Comparison of ENCODE assay signal across 14 cellular contexts in the genomic region with DNA sequence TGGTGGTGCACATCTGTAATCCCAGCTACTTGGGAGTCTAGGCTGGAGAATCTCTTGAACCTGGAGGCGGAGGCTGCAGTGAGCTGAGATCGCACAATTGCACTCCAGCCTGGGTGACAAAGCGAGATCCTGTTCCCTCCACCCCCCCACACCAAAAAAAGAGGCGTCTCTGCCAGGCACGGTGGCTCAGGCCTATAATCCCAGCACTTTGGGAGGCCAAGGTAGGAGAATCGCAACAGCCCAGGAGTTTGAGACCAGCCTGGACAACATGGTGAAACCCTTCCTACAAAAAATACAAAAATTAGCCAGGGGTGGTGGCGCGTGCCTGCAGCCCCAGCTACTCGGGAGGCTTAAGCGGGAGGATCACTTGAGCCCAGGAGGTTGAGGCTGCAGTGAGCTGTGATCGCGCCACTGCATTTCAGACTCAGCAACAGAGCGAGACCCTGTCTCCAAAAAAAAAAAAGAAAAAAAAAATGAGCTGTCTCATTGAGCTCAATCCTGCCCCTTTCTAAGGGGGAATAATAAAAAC. TPM values are rescaled to one million over a fixed set of nuclear protein-coding genes. Genes with fewer than 3 reads are reported as not detected.
DNase-seq lines count a peak whose midpoint lies in the region; ATAC-seq and TF ChIP-seq lines count a peak whose summit lies in the region.
"Had no signal": no experiment of that assay in that cellular context is flagged by ENCODE, and none has a peak within 500 bp of the region (broad histone marks: within the 10 kb centered on the region; RNA-seq: fewer than 3 reads in every experiment).

No MANE protein-coding gene starts in this region.

- H3K9me3 ChIP-seq in BLaER1 (no peaks in the 10 kb centered on the region), Karpas-422 (ENCODE audit: low read length) (no peaks in the 10 kb centered on the region), trophoblast cell (ENCODE audit: insufficient read depth, low read depth, low read length) (no peaks in the 10 kb centered on the region)

- H3K4me3 ChIP-seq in BLaER1 = 0 out of 2 replicates have a peak overlapping the region, but pooled peaks have one; percentile 82
- H3K4me3 ChIP-seq in Karpas-422 (ENCODE audit: low read length) = peak overlapping the region; percentile 83
- H3K4me3 ChIP-seq in epithelial cell of proximal tubule (ENCODE audit: low read depth, low read length) = peak overlapping the region; percentile 95
- H3K4me3 ChIP-seq in trophoblast cell (ENCODE audit: low read depth, low read length) = no peak overlapping the region

- H3K27ac ChIP-seq in BLaER1 (no peak overlapping the region), Karpas-422 (ENCODE audit: low read length) (no peak overlapping the region), trophoblast cell (ENCODE audit: low read depth, low read length) (no peak overlapping the region)

- POLR2A ChIA-PET in activated CD8-positive, alpha-beta T cell treated with anti-CD3 and anti-CD28 coated beads for 36 hours (lab: Charles Lee) = interaction anchor here (0.6 to 2.7 kb wide), 6 partner anchors 19 to 80 kb away, joined by 3 to 8 read pairs (median 3); a partner anchor contains a TSS

- peaks cover 77% of the 10 kb centered on the region for H4K20me1 ChIP-seq in BLaER1
- peaks cover 8% of the 10 kb centered on the region; the same call in 1 of the 2 replicates for H4K20me1 ChIP-seq in Karpas-422 (ENCODE audit: insufficient read depth, low read depth, low read length)

- no peak overlapping the region for H3K4me3 Mint-ChIP-seq in activated CD8-positive, alpha-beta T cell treated with anti-CD3 and anti-CD28 coated beads for 36 hours

- H3K36me3 ChIP-seq in BLaER1 (peaks cover 22% of the 10 kb centered on the region), Karpas-422 (ENCODE audit: insufficient read depth, low read length) (0 out of 2 replicates have a peak, but pooled peaks cover 4% of the 10 kb centered on the region), trophoblast cell (ENCODE audit: control insufficient read depth in 1 of 2, insufficient read depth in 2 of 2, low read length in 2 of 2) (peaks cover 0 to 2% of the 10 kb centered on the region in 2 experiments)
- H3K36me3 ChIP-seq: brain microvascular endothelial cell had no signal

- intact Hi-C loops in activated CD8-positive, alpha-beta T cell treated with anti-CD3 and anti-CD28 coated beads for 36 hours (cut with micrococcal nuclease) = loop anchor here (5.0 kb wide), 1 partner anchor 97 kb away; no protein-coding TSS in a partner anchor

- no peak for TF ChIP-seq CTCF in epithelial cell of proximal tubule (conservative IDR thresholded peaks at IDR 0.05; ENCODE audit: low read depth, low read length)
- TF ChIP-seq CTCF in activated CD8-positive, alpha-beta T cell treated with anti-CD3 and anti-CD28 coated beads for 36 hours (IDR thresholded peaks at IDR 0.05) = no peak

- H2BK120ac ChIP-seq in trophoblast cell (ENCODE audit: insufficient read depth, low read length, poor library complexity) = peak overlapping the region; percentile 44

- H3K9ac ChIP-seq in BLaER1 (peak overlapping the region; percentile 90), Karpas-422 (ENCODE audit: low read length) (peak overlapping the region; percentile 76), trophoblast cell (ENCODE audit: low read length) (no peak overlapping the region)

- H3K4ac ChIP-seq in trophoblast cell (ENCODE audit: low read depth, low read length) = peak overlapping the region; percentile 98

- H3K79me1 ChIP-seq in trophoblast cell (ENCODE audit: low read length) = peaks cover 13% of the 10 kb centered on the region

- H3K27me3 Mint-ChIP-seq in activated CD8-positive, alpha-beta T cell treated with anti-CD3 and anti-CD28 coated beads for 36 hours = no peaks in the 10 kb centered on the region

- H3K4me2 ChIP-seq in BLaER1 (peak overlapping the region; percentile 81), Karpas-422 (ENCODE audit: low read depth, low read length, poor library complexity, severe bottlenecking) (peak overlapping the region; percentile 92), trophoblast cell (ENCODE audit: low read length) (no peak overlapping the region)

- no CpG with 5 or more reads among the region's 13 CpGs for WGBS in trophoblast cell (ENCODE audit: extremely low coverage, insufficient coverage, insufficient read length)

- H3K27me3 ChIP-seq in BLaER1 (no peaks in the 10 kb centered on the region), Karpas-422 (ENCODE audit: low read length) (no peaks in the 10 kb centered on the region), trophoblast cell (ENCODE audit: insufficient read depth, low read length) (no peaks in the 10 kb centered on the region)
- H3K27me3 ChIP-seq: brain microvascular endothelial cell had no signal

- DNase-seq in Karpas-422 (no peak), epithelial cell of proximal tubule (ENCODE audit: low read depth) (no peak), trophoblast cell (no peak), SW480 (ENCODE audit: low spot score) (no peak), NCI-H2171 treated with DMSO at 0.1 percent for 48 hours (lab: John Stamatoyannopoulos, UW) (no peak)
- DNase-seq in activated CD8-positive, alpha-beta T cell treated with anti-CD3 and anti-CD28 coated beads for 36 hours = no peak
- DNase-seq: activated CD4-positive, alpha-beta T cell treated with anti-CD3 and anti-CD28 coated beads for 1 hour; brain microvascular endothelial cell; GF-D8; NCI-H146; NCI-H69 had no signal

- H3K79me2 ChIP-seq in Karpas-422 (ENCODE audit: low read length) (peaks cover 77% of the 10 kb centered on the region), trophoblast cell (ENCODE audit: control insufficient read depth, insufficient read depth, low read length, poor library complexity) (peaks cover 23% of the 10 kb centered on the region)

- CTCF ChIA-PET in activated CD8-positive, alpha-beta T cell treated with anti-CD3 and anti-CD28 coated beads for 36 hours (lab: Charles Lee) = interaction anchor here (0.7 to 5.4 kb wide), 5 partner anchors 21 to 145 kb away, joined by 3 to 19 read pairs (median 4); no protein-coding TSS in a partner anchor

- H3K9me3 Mint-ChIP-seq in activated CD8-positive, alpha-beta T cell treated with anti-CD3 and anti-CD28 coated beads for 36 hours = no peaks in the 10 kb centered on the region
- H3K9me3 Mint-ChIP-seq: activated T-helper 2 cell treated with anti-CD3 and anti-CD28 coated beads, Interferon-gamma antibody, Interleukin-2, Interleukin-4, amounts not matched to agents 10 μg/mL and 5 μg/mL and 100 μg/mL, durations not matched to agents 14 hours and 24 hours and 36 hours had no signal

- no peak overlapping the region for H3K14ac ChIP-seq in trophoblast cell (ENCODE audit: low read length)

- no peak overlapping the region for H2BK5ac ChIP-seq in trophoblast cell (ENCODE audit: low read depth, low read length, poor library complexity)

- H3K9me2 ChIP-seq in Karpas-422 (replicated peaks; ENCODE audit: insufficient read depth, low read length) = no peaks in the 10 kb centered on the region

- H4K12ac ChIP-seq in trophoblast cell (ENCODE audit: low read depth, low read length) = no peak overlapping the region

- H2AFZ ChIP-seq in Karpas-422 (ENCODE audit: low read length) (no peak overlapping the region), trophoblast cell (ENCODE audit: insufficient read depth, low read length, poor library complexity) (no peak overlapping the region)

- no peak overlapping the region for H4K91ac ChIP-seq in trophoblast cell (ENCODE audit: low read depth, low read length)

- no peak overlapping the region for H3K23ac ChIP-seq in trophoblast cell (ENCODE audit: low read length)

- H4K8ac ChIP-seq in trophoblast cell (ENCODE audit: low read depth, low read length) = no peak overlapping the region

- H2AK5ac ChIP-seq in trophoblast cell (ENCODE audit: low read length) = no peak overlapping the region

- H3K27ac Mint-ChIP-seq in activated CD8-positive, alpha-beta T cell treated with anti-CD3 and anti-CD28 coated beads for 36 hours = no peak overlapping the region
- H3K27ac Mint-ChIP-seq: activated T-helper 2 cell treated with anti-CD3 and anti-CD28 coated beads, Interferon-gamma antibody, Interleukin-2, Interleukin-4, amounts not matched to agents 10 μg/mL and 5 μg/mL and 100 μg/mL, durations not matched to agents 14 hours and 24 hours and 36 hours had no signal

- no peak overlapping the region for H2BK12ac ChIP-seq in trophoblast cell (ENCODE audit: low read length)

- H3K4me1 ChIP-seq in BLaER1 = peaks cover 36% of the 10 kb centered on the region
- peaks cover 36% of the 10 kb centered on the region for H3K4me1 ChIP-seq in Karpas-422 (ENCODE audit: low read length)
- peaks cover 3 to 8% of the 10 kb centered on the region in 2 experiments for H3K4me1 ChIP-seq in trophoblast cell (ENCODE audit: control insufficient read depth in 1 of 2, insufficient read depth in 2 of 2, low read length in 2 of 2)

- H3K18ac ChIP-seq in trophoblast cell (ENCODE audit: low read length) = no peak overlapping the region

- ATAC-seq in GM18867 (IDR thresholded peaks at IDR 0.05; ENCODE audit: unreplicated experiment) = no peak
- no peak for ATAC-seq in activated CD8-positive, alpha-beta T cell treated with anti-CD3 and anti-CD28 coated beads for 36 hours

- H3K4me1 Mint-ChIP-seq in activated CD8-positive, alpha-beta T cell treated with anti-CD3 and anti-CD28 coated beads for 36 hours (ENCODE audit: low read depth) = peaks cover 35% of the 10 kb centered on the region

- H3K36me3 Mint-ChIP-seq in activated CD8-positive, alpha-beta T cell treated with anti-CD3 and anti-CD28 coated beads for 36 hours (ENCODE audit: low read depth) = no peaks in the 10 kb centered on the region

RNA-seq across cellular contexts. Expression of a gene that starts 1.8 kb away (rescaled TPM):
- total RNA-seq in Karpas-422 (2014; rRNA removed; shearing (Covaris generic); ENCODE audit: low replicate concordance) = 69.8 and 83.7 TPM in 2 replicates
- 129 and 136 TPM in 2 replicates for total RNA-seq in epithelial cell of proximal tubule
- 75.7 and 77.7 TPM in 2 replicates for polyA plus RNA-seq in trophoblast cell (2013)
- total RNA-seq in activated CD8-positive, alpha-beta T cell treated with anti-CD3 and anti-CD28 coated beads for 36 hours = 10 to 100 TPM; 47.1 to 51.3 TPM

RNA-seq across cellular contexts. Expression of a gene that starts 3.1 kb away (rescaled TPM):
- 5.9 and 9.2 TPM in 2 replicates for total RNA-seq in Karpas-422 (2014; rRNA removed; shearing (Covaris generic); ENCODE audit: low replicate concordance)
- total RNA-seq in epithelial cell of proximal tubule = 4.4 and 6.2 TPM in 2 replicates
- polyA plus RNA-seq in trophoblast cell (2013) = 13.3 and 14.2 TPM in 2 replicates
- total RNA-seq in activated CD8-positive, alpha-beta T cell treated with anti-CD3 and anti-CD28 coated beads for 36 hours = 1 to 10 TPM; 8.5 to 8.8 TPM

RNA-seq across cellular contexts. Expression of a gene that starts 49.3 kb away (rescaled TPM):
- 0.78 TPM in 1 of 2 replicates, not detected in the other for total RNA-seq in Karpas-422 (2014; rRNA removed; shearing (Covaris generic); ENCODE audit: low replicate concordance)
- 2.2 and 10.3 TPM in 2 replicates for total RNA-seq in epithelial cell of proximal tubule
- 17.4 and 19.7 TPM in 2 replicates for polyA plus RNA-seq in trophoblast cell (2013)
- under 1 TPM; 0.20 to 0.36 TPM for total RNA-seq in activated CD8-positive, alpha-beta T cell treated with anti-CD3 and anti-CD28 coated beads for 36 hours
- total RNA-seq: activated T-helper 2 cell treated with anti-CD3 and anti-CD28 coated beads, Interferon-gamma antibody, Interleukin-2, Interleukin-4, amounts not matched to agents 10 μg/mL and 5 μg/mL and 100 μg/mL, durations not matched to agents 14 hours and 24 hours and 36 hours had no signal
